In the genomic region with DNA sequence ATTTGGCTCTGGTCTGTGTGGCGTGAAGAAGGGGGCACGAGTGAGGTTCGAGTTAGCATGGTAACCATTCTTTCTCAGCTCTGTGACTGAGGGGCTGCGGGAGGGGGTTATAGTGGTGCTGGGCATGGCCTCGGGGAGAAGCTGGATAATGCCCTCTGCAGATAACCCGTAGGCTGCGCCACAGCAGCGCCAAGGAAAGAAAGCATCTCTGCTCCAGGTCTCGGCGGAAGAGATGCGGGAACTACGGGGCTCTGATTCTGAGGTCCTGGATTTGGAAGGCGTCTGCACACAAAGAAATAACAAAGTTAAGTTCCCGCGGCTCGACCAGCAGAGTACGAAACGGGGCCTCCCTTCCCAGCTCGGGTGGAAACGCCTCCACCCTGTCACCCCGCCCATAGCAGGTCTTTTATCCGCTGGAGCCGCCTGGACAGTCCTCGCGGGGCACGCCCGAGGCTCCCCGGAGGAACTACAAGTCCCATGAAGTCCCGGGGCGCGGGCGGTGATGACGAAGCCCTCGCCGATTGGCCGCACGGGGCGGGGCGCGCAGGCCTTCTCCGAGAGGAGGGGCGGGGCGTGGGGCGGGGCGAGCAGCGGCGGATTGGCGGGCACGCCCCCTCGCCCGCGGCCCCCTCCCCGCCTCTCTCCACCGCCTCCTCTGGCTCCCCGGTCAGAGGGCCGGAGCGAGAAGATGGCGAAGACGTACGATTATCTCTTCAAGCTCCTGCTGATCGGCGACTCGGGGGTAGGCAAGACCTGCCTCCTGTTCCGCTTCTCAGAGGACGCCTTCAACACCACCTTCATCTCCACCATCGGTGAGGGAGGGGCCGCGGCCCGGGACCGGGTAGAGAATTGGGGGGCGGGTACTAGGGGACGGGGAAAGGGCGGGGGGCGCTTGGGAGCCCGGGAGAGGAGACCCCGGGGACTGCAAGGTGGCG, we compare ENCODE assay signal across 8 cellular contexts. TPM values are rescaled to one million over a fixed set of nuclear protein-coding genes. Genes with fewer than 3 reads are reported as not detected.
A peak's percentile ranks its signal among the peaks of the same experiment; 100 is the strongest.
DNase-seq lines count a peak whose midpoint lies in the region; ATAC-seq, FAIRE-seq and TF ChIP-seq lines count a peak whose summit lies in the region.

TSS of gene RAB8B (plus strand) at position 670 of the 935 bp plus-strand sequence. CDS start at position 689, 19 bp downstream.

- BruUV-seq in HepG2 (replicated peaks; lab: Mats Ljungman, UMichigan) = no TSS peak

- peak; percentile 46 to 77; a peak in 3 of 4 replicates for TF ChIP-seq POLR2A in HepG2 (IDR thresholded peaks at IDR 0.05; ENCODE audit: insufficient read depth in 1 of 2, low read depth in 2 of 2, low read length in 2 of 2)

- no peak within 1 kb of the TSS for H3K27ac ChIP-seq in HepG2 (ENCODE audit: extremely low read length, insufficient read depth, low read length)

- 0% methylated on average over 31 of the region's 77 CpGs for WGBS in HepG2 (ENCODE audit: low lambda C conversion rate)

- no peaks in the 10 kb centered on the region; a peak in 1 of 5 replicates for H3K27me3 ChIP-seq in HepG2 (ENCODE audit: control insufficient read depth in 1 of 2, insufficient read depth in 2 of 2, low read length in 2 of 2)

- no peaks in the 10 kb centered on the region for H3K36me3 ChIP-seq in HepG2 (replicated peaks in 1 of 2; ENCODE audit: control insufficient read depth in 1 of 2, insufficient read depth in 2 of 2, low read length in 2 of 2)

- no peaks in the 10 kb centered on the region for H3K9me3 ChIP-seq in HepG2 (ENCODE audit: low read length)

- H2AFZ ChIP-seq in HepG2 (ENCODE audit: low read length) = peak within 1 kb of the TSS; percentile 83

- H4K20me1 ChIP-seq in HepG2 (ENCODE audit: insufficient read depth, low read length) = no peaks in the 10 kb centered on the region

- POLR2A ChIA-PET in HepG2 (lab: Yijun Ruan, JAX) = interaction anchor here (0.6 to 2.9 kb wide), 7 partner anchors 9 to 86 kb away, joined by 3 to 26 read pairs (median 3); partner anchors contain the start of gene RPS27L

- H3K4me2 ChIP-seq in HepG2 (ENCODE audit: low read depth, low read length) = peak within 1 kb of the TSS; percentile 98

- in situ Hi-C loops in HepG2 (cut with HindIII; ENCODE audit: extremely low pct_ligation_motif_present, low pct_unique_long_range_greater_than_20kb) = no loop called here

- peaks cover 77% of the 10 kb centered on the region for H3K4me1 ChIP-seq in HepG2 (ENCODE audit: insufficient read depth, low read length)

- TF ChIP-seq RAD21 in HepG2 (CRISPR knock-in tag; IDR thresholded peaks at IDR 0.05) = no peak

- peak within 1 kb of the TSS; percentile 82 to 93 (median 85) for H3K4me3 ChIP-seq in HepG2 (replicated peaks in 1 of 3; ENCODE audit: insufficient read depth in 1 of 3, low read depth in 2 of 3, low read length in 3 of 3)

- intact Hi-C loops in HepG2 (cut with micrococcal nuclease; ENCODE audit: unreplicated experiment) = loop anchor here (5.0 kb wide), 1 partner anchor 88 kb away; the partner anchor contains the start of gene APH1B

- TF ChIP-seq EP300 in HepG2 (IDR thresholded peaks at IDR 0.05; ENCODE audit: low read depth in 2 of 2, low read length in 2 of 2) (no peak), HepG2 (CRISPR knock-in tag; IDR thresholded peaks at IDR 0.05; ENCODE audit: borderline replicate concordance) (no peak)

- H3K9ac ChIP-seq in HepG2 (ENCODE audit: insufficient read depth, low read depth, low read length) = peak within 1 kb of the TSS; percentile 69

- H3K79me2 ChIP-seq in HepG2 (ENCODE audit: insufficient read depth, low read length) = peaks cover 17% of the 10 kb centered on the region

- CTCF ChIA-PET in HepG2 (lab: Yijun Ruan, JAX; ENCODE audit: low intra/inter-chr PET ratio, low total read pairs) = no interaction called here

- DNase-seq in CD1c-positive myeloid dendritic cell (ENCODE audit: extremely low spot score) (peak; percentile 98), NCI-H774 (lab: John Stamatoyannopoulos, UW) (peak; percentile 93), dermis blood vessel endothelial cell (peak; percentile 96), HepG2 (ENCODE audit: low spot score) (peak; percentile 89)
- peak; percentile 99 to 100 for DNase-seq in activated CD4-positive, alpha-beta T cell treated with anti-CD3 and anti-CD28 coated beads, Interleukin-2, amount 50 U/mL, for 48 hours
- DNase-seq in stimulated activated CD4-positive, alpha-beta T cell treated with anti-CD3 and anti-CD28 coated beads, Interleukin-2, amount 100 ng/mL, for 48 hours = peak; percentile 99

- no peak for FAIRE-seq in HepG2 (lab: Jason Lieb, UNC)

- ATAC-seq in GM19372 (IDR thresholded peaks at IDR 0.05; ENCODE audit: low read depth, unreplicated experiment) (peak; percentile 83), HG03558 (IDR thresholded peaks at IDR 0.05; ENCODE audit: extremely low read depth, unreplicated experiment) (peak; percentile 43), HepG2 (peak; percentile 98)

- TF ChIP-seq CTCF in HepG2 (CRISPR knock-in tag; IDR thresholded peaks at IDR 0.05) = 0 out of 2 replicates have a peak, but pooled peaks have one; percentile 26

TF ChIP-seq in HepG2, 621 proteins besides CTCF, POLR2A, EP300 and RAD21 (continues in another document):
- TF ChIP-seq ISX (CRISPR knock-in tag; conservative IDR thresholded peaks at IDR 0.05) = no peak
- no peak for TF ChIP-seq ZNF614 (CRISPR knock-in tag; IDR thresholded peaks at IDR 0.05; ENCODE audit: borderline replicate concordance)
- 0 out of 2 replicates have a peak, but pooled peaks have one; percentile 14 for TF ChIP-seq KAT8 (CRISPR knock-in tag; IDR thresholded peaks at IDR 0.05)
- 0 out of 2 replicates have a peak, but pooled peaks have one; percentile 38 for TF ChIP-seq ZNF136 (CRISPR knock-in tag; IDR thresholded peaks at IDR 0.05; ENCODE audit: low read depth)
- no peak for TF ChIP-seq ZNF589 (CRISPR knock-in tag; conservative IDR thresholded peaks at IDR 0.05)
- TF ChIP-seq MIER2 (CRISPR knock-in tag; IDR thresholded peaks at IDR 0.05) = no peak
- TF ChIP-seq SKIL (CRISPR knock-in tag; IDR thresholded peaks at IDR 0.05; ENCODE audit: borderline replicate concordance) = no peak
- peak; percentile 72 for TF ChIP-seq KMT2B (CRISPR knock-in tag; IDR thresholded peaks at IDR 0.05)
- TF ChIP-seq ZNF800 (CRISPR knock-in tag; IDR thresholded peaks at IDR 0.05) = no peak
- peak; percentile 76; the same call in 1 of the 3 replicates for TF ChIP-seq MXI1 (IDR thresholded peaks at IDR 0.05; ENCODE audit: borderline replicate concordance, low read depth, low read length)

RNA-seq across cellular contexts. Expression of gene RAB8B, which starts in this region (rescaled TPM):
- 81.5 and 95.7 TPM in 2 replicates for total RNA-seq in dermis blood vessel endothelial cell
- 14.2 and 20.4 TPM in 2 replicates for total RNA-seq in HepG2 (2016; rRNA removed; fragmentation: Illumina TruSeq; extraction: Trizol)
- 0.79 and 1.7 TPM in 2 replicates for total RNA-seq in HepG2 (2016; cell fraction: cytosol; rRNA removed; fragmentation: Illumina TruSeq; extraction: Trizol; ENCODE audit: low read depth)
- total RNA-seq in HepG2 (2016; cell fraction: insoluble cytoplasmic fraction; rRNA removed; fragmentation: Illumina TruSeq; extraction: Trizol) = 14.3 and 23.1 TPM in 2 replicates
- total RNA-seq in HepG2 (2016; cell fraction: membrane; rRNA removed; fragmentation: Illumina TruSeq; extraction: Trizol) = 4.1 and 5.5 TPM in 2 replicates
- total RNA-seq in HepG2 (2016; cell fraction: nucleus; rRNA removed; fragmentation: Illumina TruSeq; extraction: Trizol) = 7.3 and 8.0 TPM in 2 replicates
- polyA plus RNA-seq in HepG2 (2011; rRNA removed) = 4.7 and 6.8 TPM in 2 replicates
- 2.3 and 3.5 TPM in 2 replicates for polyA plus RNA-seq in HepG2 (2011; cell fraction: cytosol; rRNA removed)
- 3.0 TPM in 2 replicates for polyA plus RNA-seq in HepG2 (2011; cell fraction: nucleus; rRNA removed)
- 5.3 and 8.5 TPM in 2 replicates for polyA plus RNA-seq in HepG2 (2012)
- polyA plus RNA-seq in HepG2 (2016; cell fraction: cytosol; fragmentation: Illumina TruSeq; extraction: Trizol; ENCODE audit: low read depth) = 1.4 and 1.5 TPM in 2 replicates
- 11.3 and 13.5 TPM in 2 replicates for polyA plus RNA-seq in HepG2 (2016; cell fraction: insoluble cytoplasmic fraction; fragmentation: Illumina TruSeq; extraction: Trizol; ENCODE audit: low read depth)
- 2.8 and 2.9 TPM in 2 replicates for polyA plus RNA-seq in HepG2 (2016; cell fraction: membrane; fragmentation: Illumina TruSeq; extraction: Trizol; ENCODE audit: low read depth)
- 7.1 and 7.6 TPM in 2 replicates for polyA plus RNA-seq in HepG2 (2016; cell fraction: nucleus; fragmentation: Illumina TruSeq; extraction: Trizol; ENCODE audit: insufficient read depth, low read depth)
- polyA minus RNA-seq in HepG2 (2011; rRNA and poly(A)+ RNA removed; ENCODE audit: low replicate concordance) = 4.8 and 5.9 TPM in 2 replicates
- polyA minus RNA-seq in HepG2 (2011; cell fraction: cytosol; rRNA and poly(A)+ RNA removed) = 22.2 and 22.6 TPM in 2 replicates
- 5.2 and 8.2 TPM in 2 replicates for polyA minus RNA-seq in HepG2 (2011; cell fraction: nucleus; rRNA and poly(A)+ RNA removed)

Comparison
In these comparisons a context has a peak if more than half of its experiments do, and no peak if none do; other contexts are left out.
1. ATAC-seq: peak in every context shown above with its lines; median percentile 98 in HepG2; 83 in GM19372; 43 in HG03558.